Comparison of ENCODE assay signal across 17 cellular contexts in the genomic region with DNA sequence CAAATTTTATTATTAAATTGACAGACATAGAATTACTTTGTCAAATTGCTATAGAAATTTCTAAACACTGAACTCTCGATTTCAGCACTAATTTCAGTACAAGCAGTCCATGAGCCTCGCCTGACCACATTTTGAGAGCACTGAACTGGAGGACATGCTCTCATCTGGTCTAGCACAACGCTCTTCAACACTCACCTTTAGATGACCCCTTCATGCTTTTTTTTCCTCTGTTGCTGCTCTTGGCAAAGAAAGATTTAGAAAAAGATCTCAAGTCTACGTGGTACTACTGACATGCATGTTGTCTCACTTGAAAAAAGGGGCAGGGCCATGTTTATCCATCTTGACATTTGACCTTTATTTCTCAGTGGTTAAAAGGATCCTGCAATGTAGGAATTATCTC.
"Had no signal": no experiment of that assay in that cellular context is flagged by ENCODE, and none has a peak within 500 bp of the region (broad histone marks: within the 10 kb centered on the region; RNA-seq: fewer than 3 reads in every experiment).

No MANE protein-coding gene starts in this region.

- H3K4me3 ChIP-seq: dorsolateral prefrontal cortex, prostate gland, right atrium auricular region, stomach, tibial artery had no signal

- ATAC-seq: left lobe of liver; naive thymus-derived CD4-positive, alpha-beta T cell; sciatic nerve; stimulated activated effector memory CD8-positive, alpha-beta T cell treated with anti-CD3 and anti-CD28 coated beads, Interleukin-12 subunit alpha, Interleukin-12 subunit beta, amount 100 ng/mL, for 72 hours had no signal

- DNase-seq: dorsolateral prefrontal cortex; effector CD4-positive, alpha-beta T cell; head of caudate nucleus; mesenchymal stem cell; midbrain; naive thymus-derived CD4-positive, alpha-beta T cell; nucleus accumbens; stimulated activated CD4-positive, alpha-beta T cell treated with anti-CD3 and anti-CD28 coated beads, Interleukin-2, amount 100 ng/mL, for 24 hours; stimulated activated CD4-positive, alpha-beta T cell treated with anti-CD3 and anti-CD28 coated beads, Interleukin-4, amount 100 ng/mL, for 24 hours; stimulated activated naive CD4-positive, alpha-beta T cell treated with Interleukin-2 at 50 U/mL for 16 hours; stomach; tibial artery had no signal

- H3K9me3 ChIP-seq: prostate gland, right atrium auricular region, stomach, tibial artery had no signal

- H3K27me3 ChIP-seq: right atrium auricular region, stomach, tibial artery had no signal

- H3K27ac ChIP-seq: dorsolateral prefrontal cortex, prostate gland, right atrium auricular region, stomach, tibial artery had no signal

- H3K4me1 ChIP-seq: prostate gland, right atrium auricular region, stomach, tibial artery had no signal

- H3K36me3 ChIP-seq: prostate gland, right atrium auricular region, stomach, tibial artery had no signal
